In genomic region chr10:90745565-90745964, GRCh38 we compare ENCODE assay signal across 21 cellular contexts.
DNase-seq lines count a peak whose midpoint lies in the region; ATAC-seq, FAIRE-seq and TF ChIP-seq lines count a peak whose summit lies in the region.
"Had no signal": no experiment of that assay in that cellular context is flagged by ENCODE, and none has a peak within 500 bp of the region (broad histone marks: within the 10 kb centered on the region; RNA-seq: fewer than 3 reads in every experiment).

No MANE protein-coding gene starts in this region.

- H3K9me3 ChIP-seq in OCI-LY3 (ENCODE audit: insufficient read depth, low read length) (no peaks in the 10 kb centered on the region), small intestine (ENCODE audit: control insufficient read depth, low read depth) (no peaks in the 10 kb centered on the region)
- H3K9me3 ChIP-seq: SJCRH30 had no signal

- no peaks in the 10 kb centered on the region for H3K36me3 Mint-ChIP-seq in chondrocyte (ENCODE audit: low read depth)
- H3K36me3 Mint-ChIP-seq: CD4-positive, CD25-positive, alpha-beta regulatory T cell; T-cell had no signal

- H3K4me3 ChIP-seq in OCI-LY3 (ENCODE audit: low read length) (no peak overlapping the region), choroid plexus epithelial cell (ENCODE audit: low read depth, low read length) (no peak overlapping the region), small intestine (ENCODE audit: low read depth in 1 of 2, low read length in 2 of 2) (no peak overlapping the region)
- H3K4me3 ChIP-seq: PC-9, SJCRH30 had no signal

- no peaks in the 10 kb centered on the region for H3K9me3 Mint-ChIP-seq in chondrocyte (ENCODE audit: low read depth)
- H3K9me3 Mint-ChIP-seq: CD4-positive, CD25-positive, alpha-beta regulatory T cell; HFFc6; T-cell had no signal

- TF ChIP-seq CTCF in OCI-LY3 (IDR thresholded peaks at IDR 0.05; ENCODE audit: low read depth, low read length) (no peak), choroid plexus epithelial cell (conservative IDR thresholded peaks at IDR 0.05; ENCODE audit: low read depth, low read length) (no peak), chondrocyte (IDR thresholded peaks at IDR 0.05) (no peak)

- no peaks in the 10 kb centered on the region for H3K79me2 ChIP-seq in OCI-LY3 (ENCODE audit: low read length)

- H3K4me1 ChIP-seq in OCI-LY3 (ENCODE audit: low read length) (peaks cover 10% of the 10 kb centered on the region), small intestine (ENCODE audit: control insufficient read depth in 2 of 2, insufficient read depth in 1 of 2, low read depth in 1 of 2, low read length in 1 of 2) (peaks cover 0 to 2% of the 10 kb centered on the region in 2 donors)
- H3K4me1 ChIP-seq: SJCRH30 had no signal

- no peak overlapping the region for H3K27ac ChIP-seq in OCI-LY3 (ENCODE audit: low read length)
- H3K27ac ChIP-seq in small intestine (ENCODE audit: low read depth in 1 of 2, low read length in 1 of 2) = no peak overlapping the region
- H3K27ac ChIP-seq: PC-9, SJCRH30 had no signal

- H4K20me1 ChIP-seq in OCI-LY3 (ENCODE audit: insufficient read depth, low read length) = no peaks in the 10 kb centered on the region

- H3K4me1 Mint-ChIP-seq in chondrocyte (ENCODE audit: low read depth) = no peaks in the 10 kb centered on the region
- H3K4me1 Mint-ChIP-seq: CD4-positive, CD25-positive, alpha-beta regulatory T cell; T-cell had no signal

- WGBS in small intestine, 3 donors = 4 to 22% (median 16%) methylated on average over 2 of the region's 2 CpGs

- peak overlapping the region; percentile 12; the same call in 1 of the 2 replicates for H3K4me2 ChIP-seq in OCI-LY3 (ENCODE audit: low read length)
- H3K4me2 ChIP-seq: PC-9 had no signal

- no peaks in the 10 kb centered on the region for H3K36me3 ChIP-seq in OCI-LY3 (replicated peaks; ENCODE audit: low read depth, low read length)
- no peaks in the 10 kb centered on the region for H3K36me3 ChIP-seq in small intestine (ENCODE audit: control insufficient read depth in 2 of 2, insufficient read depth in 2 of 2, low read length in 2 of 2)
- H3K36me3 ChIP-seq: SJCRH30 had no signal

- H3K27me3 ChIP-seq in OCI-LY3 (ENCODE audit: low read depth, low read length) (no peaks in the 10 kb centered on the region), small intestine (ENCODE audit: control insufficient read depth in 2 of 2, insufficient read depth in 2 of 2, low read length in 2 of 2) (no peaks in the 10 kb centered on the region)
- H3K27me3 ChIP-seq: SJCRH30 had no signal

- H2AFZ ChIP-seq in OCI-LY3 (ENCODE audit: low read depth, low read length) = no peak overlapping the region
- H2AFZ ChIP-seq: PC-9 had no signal

- H3K9ac ChIP-seq in OCI-LY3 (ENCODE audit: low read length) = no peak overlapping the region

- peak; percentile 34 for DNase-seq in HCEC 1CT
- peak; percentile 20 for DNase-seq in choroid plexus epithelial cell (ENCODE audit: low read depth)
- DNase-seq in small intestine = peak; percentile 1
- DNase-seq in putamen (ENCODE audit: low spot score) = no peak
- DNase-seq in chondrocyte (ENCODE audit: low spot score) = no peak
- DNase-seq: CD4-positive, CD25-positive, alpha-beta regulatory T cell; H7; HFFc6; KG1; NCI-H1105; NCI-H146; NCI-H2029; NCI-H226; NCI-H524; NCI-H774; PC-9; SJCRH30; T-cell had no signal

- no peak overlapping the region for H3K27ac Mint-ChIP-seq in chondrocyte (ENCODE audit: unreplicated experiment)
- H3K27ac Mint-ChIP-seq: HFFc6, T-cell had no signal

- ATAC-seq in HG02981 (IDR thresholded peaks at IDR 0.05; ENCODE audit: unreplicated experiment) = no peak
- ATAC-seq: T-cell had no signal

- no peak for FAIRE-seq in small intestine (lab: Jason Lieb, UNC)
- FAIRE-seq: G401.6 had no signal

- no peak overlapping the region for H3K4me3 Mint-ChIP-seq in chondrocyte (ENCODE audit: unreplicated experiment)
- H3K4me3 Mint-ChIP-seq: CD4-positive, CD25-positive, alpha-beta regulatory T cell; HFFc6; T-cell had no signal

- peaks cover 10% of the 10 kb centered on the region for H3K27me3 Mint-ChIP-seq in chondrocyte (ENCODE audit: low read depth)

Comparison
In these comparisons a context has a peak if more than half of its experiments do, and no peak if none do; other contexts are left out.
1. DNase-seq: peak in HCEC 1CT (single experiment), choroid plexus epithelial cell (single experiment) and small intestine (single experiment); none in putamen (single experiment) and chondrocyte (single experiment).